ENCODE assay signal across 16 cellular contexts in the genomic region with DNA sequence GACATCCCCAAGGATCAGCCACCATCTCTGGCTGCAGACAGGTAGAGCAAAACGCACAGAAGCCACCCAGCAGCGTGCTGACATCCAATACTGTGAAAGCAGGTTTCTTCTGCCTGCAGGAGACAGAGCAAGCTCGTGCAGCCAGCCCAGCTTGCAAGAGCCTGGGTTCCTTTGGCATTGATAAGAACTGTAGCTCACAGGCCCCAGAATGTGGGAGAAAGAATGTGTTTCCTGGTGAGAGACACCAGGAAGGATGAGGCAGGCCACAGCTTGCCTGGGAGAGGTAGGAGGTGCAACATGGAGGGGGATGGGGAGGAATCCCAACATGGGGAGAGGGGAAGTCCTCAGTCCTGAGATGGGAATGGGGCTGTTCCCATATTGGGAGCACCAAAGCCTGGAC. TPM values are rescaled to one million over a fixed set of nuclear protein-coding genes. Genes with fewer than 3 reads are reported as not detected.
A peak's percentile ranks its signal among the peaks of the same experiment; 100 is the strongest.
DNase-seq lines count a peak whose midpoint lies in the region; ATAC-seq and TF ChIP-seq lines count a peak whose summit lies in the region.
"Had no signal": no experiment of that assay in that cellular context is flagged by ENCODE, and none has a peak within 500 bp of the region (broad histone marks: within the 10 kb centered on the region; RNA-seq: fewer than 3 reads in every experiment).

No MANE protein-coding gene starts in this region.

- H3K4me1 ChIP-seq in HCT116 (ENCODE audit: control insufficient read depth in 1 of 2, insufficient read depth in 2 of 2, low read length in 2 of 2) (peaks cover 22 to 38% of the 10 kb centered on the region in 2 experiments), foreskin keratinocyte (peaks cover 48% of the 10 kb centered on the region)

- peaks cover 47% of the 10 kb centered on the region for H3K27me3 Mint-ChIP-seq in osteocyte (ENCODE audit: unreplicated experiment)

- POLR2A ChIA-PET in HCT116 (lab: Charles Lee): no interaction called here

- H2AFZ ChIP-seq in HCT116 (ENCODE audit: low read depth, low read length, poor library complexity, severe bottlenecking): no peak overlapping the region

- no peaks in the 10 kb centered on the region for H3K36me3 ChIP-seq in HCT116 (ENCODE audit: control insufficient read depth in 1 of 2, insufficient read depth in 2 of 2, low read length in 2 of 2)

- peak overlapping the region; percentile 63 for H3K4me2 ChIP-seq in HCT116 (ENCODE audit: low read length)

- DNase-seq in DMS79 (lab: John Stamatoyannopoulos, UW): peak; percentile 39
- DNase-seq in HCT116 (ENCODE audit: low read depth, low spot score): no peak
- peak; percentile 28 for DNase-seq in RPMI8226
- peak; percentile 75 to 89 for DNase-seq in foreskin keratinocyte
- DNase-seq in osteocyte (ENCODE audit: extremely low spot score, unreplicated experiment): no peak
- no peak for DNase-seq in RKO (ENCODE audit: low spot score)
- DNase-seq: CD8-positive, alpha-beta memory T cell; natural killer cell; NCI-H1105; SHP77 treated with DMSO at 0.1 percent for 48 hours; stimulated activated naive CD8-positive, alpha-beta T cell treated with anti-CD3 and anti-CD28 coated beads, Interleukin-15, Interleukin-2, amounts not matched to agents 100 U/mL and 50 U/mL, for 24 hours; T-helper 1 cell; trophoblast cell had no signal

- H3K27ac ChIP-seq in HCT116 (ENCODE audit: low read depth, low read length) (no peak overlapping the region; the same call in 1 of the 2 replicates), foreskin keratinocyte (no peak overlapping the region)

- H3K9ac ChIP-seq in HCT116 (ENCODE audit: low read length): no peak overlapping the region

- CTCF ChIA-PET in HCT116 (lab: Charles Lee): no interaction called here

- no peaks in the 10 kb centered on the region for H3K79me2 ChIP-seq in HCT116 (ENCODE audit: insufficient read depth, low read length)

- ATAC-seq in HCT116: no peak
- peak; percentile 51 for ATAC-seq in foreskin keratinocyte
- ATAC-seq in HG03108 (IDR thresholded peaks at IDR 0.05; ENCODE audit: unreplicated experiment): no peak
- ATAC-seq in GM18517 (IDR thresholded peaks at IDR 0.05; ENCODE audit: unreplicated experiment): no peak
- ATAC-seq: natural killer cell; stimulated activated naive CD8-positive, alpha-beta T cell treated with anti-CD3 and anti-CD28 coated beads, Interleukin-15, Interleukin-2, amounts not matched to agents 100 U/mL and 50 U/mL, for 24 hours had no signal

- no peak for TF ChIP-seq RAD21 in HCT116 (IDR thresholded peaks at IDR 0.05; ENCODE audit: low read depth)

- RAD21 ChIA-PET in HCT116 (lab: Charles Lee; ENCODE audit: low non-redundant PET in 1 of 2, low total read pairs in 2 of 2, uncharacterized antibody in 2 of 2, unreplicated experiment in 2 of 2): no interaction called here

- H3K27ac Mint-ChIP-seq in osteocyte (ENCODE audit: unreplicated experiment): no peak overlapping the region
- H3K27ac Mint-ChIP-seq: activated naive CD8-positive, alpha-beta T cell; CD8-positive, alpha-beta memory T cell; natural killer cell had no signal

- H3K4me3 ChIP-seq in HCT116 (replicated peaks in 1 of 2; ENCODE audit: low read depth in 1 of 2, low read length in 2 of 2): no peak overlapping the region

- no peak overlapping the region for H3K4me3 Mint-ChIP-seq in osteocyte (ENCODE audit: unreplicated experiment)
- H3K4me3 Mint-ChIP-seq: activated naive CD8-positive, alpha-beta T cell; CD8-positive, alpha-beta memory T cell; natural killer cell had no signal

- H3K9me3 Mint-ChIP-seq in osteocyte (ENCODE audit: unreplicated experiment): no peaks in the 10 kb centered on the region
- H3K9me3 Mint-ChIP-seq: CD8-positive, alpha-beta memory T cell; natural killer cell had no signal

- H4K20me1 ChIP-seq in HCT116 (ENCODE audit: insufficient read depth): no peaks in the 10 kb centered on the region

- no peak for TF ChIP-seq CTCF in HCT116 (IDR thresholded peaks at IDR 0.05 in 2 of 3, conservative IDR thresholded peaks at IDR 0.05 in 1 of 3; ENCODE audit: borderline replicate concordance in 1 of 3, insufficient read depth in 1 of 3, low read depth in 2 of 3, low read length in 2 of 3)
- no peak for TF ChIP-seq CTCF in foreskin keratinocyte (conservative IDR thresholded peaks at IDR 0.05)
- TF ChIP-seq CTCF in osteocyte (IDR thresholded peaks at IDR 0.05): no peak

- intact Hi-C loops in HCT116 (cut with micrococcal nuclease): no loop called here

- H3K36me3 Mint-ChIP-seq in osteocyte (ENCODE audit: unreplicated experiment): no peaks in the 10 kb centered on the region
- H3K36me3 Mint-ChIP-seq: activated naive CD8-positive, alpha-beta T cell; CD8-positive, alpha-beta memory T cell; natural killer cell had no signal

- TF ChIP-seq POLR2A in HCT116 (IDR thresholded peaks at IDR 0.05; ENCODE audit: borderline replicate concordance, extremely low read depth, insufficient read depth, insufficient read length): no peak

- H3K27me3 ChIP-seq in HCT116 (ENCODE audit: insufficient read depth, low read length): no peaks in the 10 kb centered on the region
- H3K27me3 ChIP-seq in foreskin keratinocyte: no peaks in the 10 kb centered on the region

- no peaks in the 10 kb centered on the region for H3K9me2 ChIP-seq in HCT116 (ENCODE audit: insufficient read depth)

- BruUV-seq in HCT116 (replicated peaks; lab: Mats Ljungman, UMichigan): no TSS peak

- H3K4me1 Mint-ChIP-seq in osteocyte (ENCODE audit: unreplicated experiment): no peaks in the 10 kb centered on the region
- H3K4me1 Mint-ChIP-seq: CD8-positive, alpha-beta memory T cell; natural killer cell had no signal

- no peaks in the 10 kb centered on the region for H3K9me3 ChIP-seq in HCT116 (ENCODE audit: control insufficient read depth in 1 of 2, insufficient read depth in 1 of 2, low read depth in 1 of 2, low read length in 2 of 2)

TF ChIP-seq in HCT116, 20 proteins besides CTCF, POLR2A, EP300 and RAD21:
- TF ChIP-seq, protein P1, sequence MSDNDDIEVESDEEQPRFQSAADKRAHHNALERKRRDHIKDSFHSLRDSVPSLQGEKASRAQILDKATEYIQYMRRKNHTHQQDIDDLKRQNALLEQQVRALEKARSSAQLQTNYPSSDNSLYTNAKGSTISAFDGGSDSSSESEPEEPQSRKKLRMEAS (IDR thresholded peaks at IDR 0.05): 0 out of 2 replicates have a peak, but pooled peaks have one; percentile 40
- TF ChIP-seq, protein P2, sequence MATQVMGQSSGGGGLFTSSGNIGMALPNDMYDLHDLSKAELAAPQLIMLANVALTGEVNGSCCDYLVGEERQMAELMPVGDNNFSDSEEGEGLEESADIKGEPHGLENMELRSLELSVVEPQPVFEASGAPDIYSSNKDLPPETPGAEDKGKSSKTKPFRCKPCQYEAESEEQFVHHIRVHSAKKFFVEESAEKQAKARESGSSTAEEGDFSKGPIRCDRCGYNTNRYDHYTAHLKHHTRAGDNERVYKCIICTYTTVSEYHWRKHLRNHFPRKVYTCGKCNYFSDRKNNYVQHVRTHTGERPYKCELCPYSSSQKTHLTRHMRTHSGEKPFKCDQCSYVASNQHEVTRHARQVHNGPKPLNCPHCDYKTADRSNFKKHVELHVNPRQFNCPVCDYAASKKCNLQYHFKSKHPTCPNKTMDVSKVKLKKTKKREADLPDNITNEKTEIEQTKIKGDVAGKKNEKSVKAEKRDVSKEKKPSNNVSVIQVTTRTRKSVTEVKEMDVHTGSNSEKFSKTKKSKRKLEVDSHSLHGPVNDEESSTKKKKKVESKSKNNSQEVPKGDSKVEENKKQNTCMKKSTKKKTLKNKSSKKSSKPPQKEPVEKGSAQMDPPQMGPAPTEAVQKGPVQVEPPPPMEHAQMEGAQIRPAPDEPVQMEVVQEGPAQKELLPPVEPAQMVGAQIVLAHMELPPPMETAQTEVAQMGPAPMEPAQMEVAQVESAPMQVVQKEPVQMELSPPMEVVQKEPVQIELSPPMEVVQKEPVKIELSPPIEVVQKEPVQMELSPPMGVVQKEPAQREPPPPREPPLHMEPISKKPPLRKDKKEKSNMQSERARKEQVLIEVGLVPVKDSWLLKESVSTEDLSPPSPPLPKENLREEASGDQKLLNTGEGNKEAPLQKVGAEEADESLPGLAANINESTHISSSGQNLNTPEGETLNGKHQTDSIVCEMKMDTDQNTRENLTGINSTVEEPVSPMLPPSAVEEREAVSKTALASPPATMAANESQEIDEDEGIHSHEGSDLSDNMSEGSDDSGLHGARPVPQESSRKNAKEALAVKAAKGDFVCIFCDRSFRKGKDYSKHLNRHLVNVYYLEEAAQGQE (IDR thresholded peaks at IDR 0.05; ENCODE audit: low read depth): no peak
- TF ChIP-seq TCF7L2 (IDR thresholded peaks at IDR 0.05; ENCODE audit: borderline replicate concordance, extremely low read depth, insufficient read depth, insufficient read length) (no peak), CBX3 (IDR thresholded peaks at IDR 0.05; ENCODE audit: low read depth) (no peak), FOSL1 (IDR thresholded peaks at IDR 0.05; ENCODE audit: low read depth) (no peak), SIN3A (IDR thresholded peaks at IDR 0.05; ENCODE audit: low read depth) (no peak), ELF1 (IDR thresholded peaks at IDR 0.05; ENCODE audit: borderline replicate concordance, low read depth) (no peak), ZNF274 (IDR thresholded peaks at IDR 0.05; ENCODE audit: low read depth, low read length) (no peak), JUND (IDR thresholded peaks at IDR 0.05) (no peak), SP1 (IDR thresholded peaks at IDR 0.05; ENCODE audit: low read depth) (peak; percentile 17; the same call in 1 of the 2 replicates), SRF (IDR thresholded peaks at IDR 0.05; ENCODE audit: low read depth) (no peak), EZH2phosphoT487 (IDR thresholded peaks at IDR 0.05; ENCODE audit: borderline replicate concordance) (no peak)
- TF ChIP-seq, protein P3, sequence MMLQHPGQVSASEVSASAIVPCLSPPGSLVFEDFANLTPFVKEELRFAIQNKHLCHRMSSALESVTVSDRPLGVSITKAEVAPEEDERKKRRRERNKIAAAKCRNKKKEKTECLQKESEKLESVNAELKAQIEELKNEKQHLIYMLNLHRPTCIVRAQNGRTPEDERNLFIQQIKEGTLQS (IDR thresholded peaks at IDR 0.05): no peak

RNA-seq across cellular contexts. Expression of a gene that starts 34.0 kb away (rescaled TPM):
- total RNA-seq in HCT116 (2021; ENCODE audit: unreplicated experiment) (15.1 TPM), foreskin keratinocyte (4.8 and 7.0 TPM in 2 replicates), osteocyte (1.3 and 2.0 TPM in 2 replicates)
- 10.4 and 10.6 TPM in 2 replicates for polyA plus RNA-seq in HCT116 (2012)
- polyA plus RNA-seq in foreskin keratinocyte: 3.7 and 5.0 TPM in 2 replicates

Comparison
In these comparisons a context has a peak if more than half of its experiments do, and no peak if none do; other contexts are left out.
1. DNase-seq: peak in DMS79 (single experiment), RPMI8226 (single experiment) and foreskin keratinocyte (2 of 2); none in HCT116 (single experiment), osteocyte (single experiment) and RKO (single experiment).